Comparison of ENCODE assay signal across 1 cellular context in genomic region chr3:138435840-138436239, GRCh38.
TF ChIP-seq lines count a peak whose summit lies in the region.

No MANE protein-coding gene starts in this region.

TF ChIP-seq in IMR-90, 13 proteins besides CTCF, POLR2A, EP300 and RAD21 (continued from another document):
- TF ChIP-seq ELK1 (IDR thresholded peaks at IDR 0.05; ENCODE audit: borderline replicate concordance, low read depth, low read length), result no peak
- no peak for TF ChIP-seq MXI1 (IDR thresholded peaks at IDR 0.05; ENCODE audit: borderline replicate concordance, low read depth, low read length)
- TF ChIP-seq RFX5 (IDR thresholded peaks at IDR 0.05; ENCODE audit: low read depth, low read length), result no peak
- no peak for TF ChIP-seq FOS (IDR thresholded peaks at IDR 0.05; ENCODE audit: low read depth, low read length)
- TF ChIP-seq CHD1 (IDR thresholded peaks at IDR 0.05; ENCODE audit: low read depth, low read length), result no peak
- TF ChIP-seq CEBPB (IDR thresholded peaks at IDR 0.05; ENCODE audit: low read depth, low read length), result no peak
- no peak for TF ChIP-seq NFE2L2 (IDR thresholded peaks at IDR 0.05; ENCODE audit: low read depth, low read length)
- TF ChIP-seq RCOR1 (IDR thresholded peaks at IDR 0.05; ENCODE audit: insufficient replicate concordance, low read length), result no peak
